In the genomic region with DNA sequence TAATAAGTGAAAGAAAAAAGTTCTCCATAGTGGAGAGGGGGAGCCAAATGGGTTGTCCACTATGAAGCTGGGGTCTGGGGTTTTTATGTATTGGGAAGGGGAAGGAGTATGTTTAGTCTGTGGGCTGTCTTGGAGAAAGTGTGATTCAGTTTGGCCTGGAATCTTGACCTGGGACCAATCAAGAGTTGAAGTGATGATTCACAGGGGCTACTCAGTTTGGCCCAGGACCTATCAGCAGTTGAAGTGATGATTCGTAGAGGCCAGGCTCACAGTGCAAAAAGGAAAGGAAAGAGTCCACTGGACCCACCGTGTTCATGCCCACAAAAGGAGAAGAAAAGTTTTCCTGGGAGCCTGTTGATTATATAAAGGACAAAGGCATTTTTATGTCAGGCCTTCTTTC, we compare ENCODE assay signal across 2 cellular contexts.
TF ChIP-seq lines count a peak whose summit lies in the region.

No MANE protein-coding gene starts in this region.

TF ChIP-seq in A549, 52 proteins besides CTCF, POLR2A, EP300 and RAD21 (continued from another document):
- TF ChIP-seq, protein P1, sequence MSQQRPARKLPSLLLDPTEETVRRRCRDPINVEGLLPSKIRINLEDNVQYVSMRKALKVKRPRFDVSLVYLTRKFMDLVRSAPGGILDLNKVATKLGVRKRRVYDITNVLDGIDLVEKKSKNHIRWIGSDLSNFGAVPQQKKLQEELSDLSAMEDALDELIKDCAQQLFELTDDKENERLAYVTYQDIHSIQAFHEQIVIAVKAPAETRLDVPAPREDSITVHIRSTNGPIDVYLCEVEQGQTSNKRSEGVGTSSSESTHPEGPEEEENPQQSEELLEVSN (IDR thresholded peaks at IDR 0.05; ENCODE audit: borderline replicate concordance, low read depth): no peak
TF ChIP-seq in A549: peak in this region for 0.

TF ChIP-seq in WTC11, 78 proteins besides CTCF, POLR2A, EP300 and RAD21 (continued from another document):
- TF ChIP-seq, protein P2, sequence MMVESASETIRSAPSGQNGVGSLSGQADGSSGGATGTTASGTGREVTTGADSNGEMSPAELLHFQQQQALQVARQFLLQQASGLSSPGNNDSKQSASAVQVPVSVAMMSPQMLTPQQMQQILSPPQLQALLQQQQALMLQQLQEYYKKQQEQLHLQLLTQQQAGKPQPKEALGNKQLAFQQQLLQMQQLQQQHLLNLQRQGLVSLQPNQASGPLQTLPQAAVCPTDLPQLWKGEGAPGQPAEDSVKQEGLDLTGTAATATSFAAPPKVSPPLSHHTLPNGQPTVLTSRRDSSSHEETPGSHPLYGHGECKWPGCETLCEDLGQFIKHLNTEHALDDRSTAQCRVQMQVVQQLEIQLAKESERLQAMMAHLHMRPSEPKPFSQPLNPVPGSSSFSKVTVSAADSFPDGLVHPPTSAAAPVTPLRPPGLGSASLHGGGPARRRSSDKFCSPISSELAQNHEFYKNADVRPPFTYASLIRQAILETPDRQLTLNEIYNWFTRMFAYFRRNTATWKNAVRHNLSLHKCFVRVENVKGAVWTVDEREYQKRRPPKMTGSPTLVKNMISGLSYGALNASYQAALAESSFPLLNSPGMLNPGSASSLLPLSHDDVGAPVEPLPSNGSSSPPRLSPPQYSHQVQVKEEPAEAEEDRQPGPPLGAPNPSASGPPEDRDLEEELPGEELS (CRISPR knock-in tag; IDR thresholded peaks at IDR 0.05): no peak
- TF ChIP-seq, protein P3, sequence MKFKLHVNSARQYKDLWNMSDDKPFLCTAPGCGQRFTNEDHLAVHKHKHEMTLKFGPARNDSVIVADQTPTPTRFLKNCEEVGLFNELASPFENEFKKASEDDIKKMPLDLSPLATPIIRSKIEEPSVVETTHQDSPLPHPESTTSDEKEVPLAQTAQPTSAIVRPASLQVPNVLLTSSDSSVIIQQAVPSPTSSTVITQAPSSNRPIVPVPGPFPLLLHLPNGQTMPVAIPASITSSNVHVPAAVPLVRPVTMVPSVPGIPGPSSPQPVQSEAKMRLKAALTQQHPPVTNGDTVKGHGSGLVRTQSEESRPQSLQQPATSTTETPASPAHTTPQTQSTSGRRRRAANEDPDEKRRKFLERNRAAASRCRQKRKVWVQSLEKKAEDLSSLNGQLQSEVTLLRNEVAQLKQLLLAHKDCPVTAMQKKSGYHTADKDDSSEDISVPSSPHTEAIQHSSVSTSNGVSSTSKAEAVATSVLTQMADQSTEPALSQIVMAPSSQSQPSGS (CRISPR knock-in tag; IDR thresholded peaks at IDR 0.05; ENCODE audit: borderline replicate concordance, low read depth): no peak
- TF ChIP-seq, protein P4, sequence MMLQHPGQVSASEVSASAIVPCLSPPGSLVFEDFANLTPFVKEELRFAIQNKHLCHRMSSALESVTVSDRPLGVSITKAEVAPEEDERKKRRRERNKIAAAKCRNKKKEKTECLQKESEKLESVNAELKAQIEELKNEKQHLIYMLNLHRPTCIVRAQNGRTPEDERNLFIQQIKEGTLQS (CRISPR knock-in tag; conservative IDR thresholded peaks at IDR 0.05): no peak
- TF ChIP-seq NFE2L1 (CRISPR knock-in tag; IDR thresholded peaks at IDR 0.05) (no peak), NFYB (CRISPR knock-in tag; conservative IDR thresholded peaks at IDR 0.05; ENCODE audit: low read depth) (no peak), NR3C1 (CRISPR knock-in tag; conservative IDR thresholded peaks at IDR 0.05; ENCODE audit: low read depth) (no peak), ZNF423 (CRISPR knock-in tag; IDR thresholded peaks at IDR 0.05) (no peak), RELA (CRISPR knock-in tag; IDR thresholded peaks at IDR 0.05; ENCODE audit: borderline replicate concordance) (no peak), GABPB1 (CRISPR knock-in tag; IDR thresholded peaks at IDR 0.05) (no peak)
- TF ChIP-seq, protein P5, sequence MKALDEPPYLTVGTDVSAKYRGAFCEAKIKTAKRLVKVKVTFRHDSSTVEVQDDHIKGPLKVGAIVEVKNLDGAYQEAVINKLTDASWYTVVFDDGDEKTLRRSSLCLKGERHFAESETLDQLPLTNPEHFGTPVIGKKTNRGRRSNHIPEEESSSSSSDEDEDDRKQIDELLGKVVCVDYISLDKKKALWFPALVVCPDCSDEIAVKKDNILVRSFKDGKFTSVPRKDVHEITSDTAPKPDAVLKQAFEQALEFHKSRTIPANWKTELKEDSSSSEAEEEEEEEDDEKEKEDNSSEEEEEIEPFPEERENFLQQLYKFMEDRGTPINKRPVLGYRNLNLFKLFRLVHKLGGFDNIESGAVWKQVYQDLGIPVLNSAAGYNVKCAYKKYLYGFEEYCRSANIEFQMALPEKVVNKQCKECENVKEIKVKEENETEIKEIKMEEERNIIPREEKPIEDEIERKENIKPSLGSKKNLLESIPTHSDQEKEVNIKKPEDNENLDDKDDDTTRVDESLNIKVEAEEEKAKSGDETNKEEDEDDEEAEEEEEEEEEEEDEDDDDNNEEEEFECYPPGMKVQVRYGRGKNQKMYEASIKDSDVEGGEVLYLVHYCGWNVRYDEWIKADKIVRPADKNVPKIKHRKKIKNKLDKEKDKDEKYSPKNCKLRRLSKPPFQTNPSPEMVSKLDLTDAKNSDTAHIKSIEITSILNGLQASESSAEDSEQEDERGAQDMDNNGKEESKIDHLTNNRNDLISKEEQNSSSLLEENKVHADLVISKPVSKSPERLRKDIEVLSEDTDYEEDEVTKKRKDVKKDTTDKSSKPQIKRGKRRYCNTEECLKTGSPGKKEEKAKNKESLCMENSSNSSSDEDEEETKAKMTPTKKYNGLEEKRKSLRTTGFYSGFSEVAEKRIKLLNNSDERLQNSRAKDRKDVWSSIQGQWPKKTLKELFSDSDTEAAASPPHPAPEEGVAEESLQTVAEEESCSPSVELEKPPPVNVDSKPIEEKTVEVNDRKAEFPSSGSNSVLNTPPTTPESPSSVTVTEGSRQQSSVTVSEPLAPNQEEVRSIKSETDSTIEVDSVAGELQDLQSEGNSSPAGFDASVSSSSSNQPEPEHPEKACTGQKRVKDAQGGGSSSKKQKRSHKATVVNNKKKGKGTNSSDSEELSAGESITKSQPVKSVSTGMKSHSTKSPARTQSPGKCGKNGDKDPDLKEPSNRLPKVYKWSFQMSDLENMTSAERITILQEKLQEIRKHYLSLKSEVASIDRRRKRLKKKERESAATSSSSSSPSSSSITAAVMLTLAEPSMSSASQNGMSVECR (CRISPR knock-in tag; IDR thresholded peaks at IDR 0.05; ENCODE audit: borderline replicate concordance): no peak
- TF ChIP-seq, protein P6, sequence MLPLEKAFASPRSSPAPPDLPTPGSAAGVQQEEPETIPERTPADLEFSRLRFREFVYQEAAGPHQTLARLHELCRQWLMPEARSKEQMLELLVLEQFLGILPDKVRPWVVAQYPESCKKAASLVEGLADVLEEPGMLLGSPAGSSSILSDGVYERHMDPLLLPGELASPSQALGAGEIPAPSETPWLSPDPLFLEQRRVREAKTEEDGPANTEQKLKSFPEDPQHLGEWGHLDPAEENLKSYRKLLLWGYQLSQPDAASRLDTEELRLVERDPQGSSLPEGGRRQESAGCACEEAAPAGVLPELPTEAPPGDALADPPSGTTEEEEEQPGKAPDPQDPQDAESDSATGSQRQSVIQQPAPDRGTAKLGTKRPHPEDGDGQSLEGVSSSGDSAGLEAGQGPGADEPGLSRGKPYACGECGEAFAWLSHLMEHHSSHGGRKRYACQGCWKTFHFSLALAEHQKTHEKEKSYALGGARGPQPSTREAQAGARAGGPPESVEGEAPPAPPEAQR (CRISPR knock-in tag; IDR thresholded peaks at IDR 0.05): no peak
- TF ChIP-seq, protein P7, sequence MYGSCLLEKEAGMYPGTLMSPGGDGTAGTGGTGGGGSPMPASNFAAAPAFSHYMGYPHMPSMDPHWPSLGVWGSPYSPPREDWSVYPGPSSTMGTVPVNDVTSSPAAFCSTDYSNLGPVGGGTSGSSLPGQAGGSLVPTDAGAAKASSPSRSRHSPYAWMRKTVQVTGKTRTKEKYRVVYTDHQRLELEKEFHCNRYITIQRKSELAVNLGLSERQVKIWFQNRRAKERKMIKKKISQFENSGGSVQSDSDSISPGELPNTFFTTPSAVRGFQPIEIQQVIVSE (CRISPR knock-in tag; IDR thresholded peaks at IDR 0.05; ENCODE audit: borderline replicate concordance): no peak
